ENCODE assay signal across 8 cellular contexts in the genomic region with DNA sequence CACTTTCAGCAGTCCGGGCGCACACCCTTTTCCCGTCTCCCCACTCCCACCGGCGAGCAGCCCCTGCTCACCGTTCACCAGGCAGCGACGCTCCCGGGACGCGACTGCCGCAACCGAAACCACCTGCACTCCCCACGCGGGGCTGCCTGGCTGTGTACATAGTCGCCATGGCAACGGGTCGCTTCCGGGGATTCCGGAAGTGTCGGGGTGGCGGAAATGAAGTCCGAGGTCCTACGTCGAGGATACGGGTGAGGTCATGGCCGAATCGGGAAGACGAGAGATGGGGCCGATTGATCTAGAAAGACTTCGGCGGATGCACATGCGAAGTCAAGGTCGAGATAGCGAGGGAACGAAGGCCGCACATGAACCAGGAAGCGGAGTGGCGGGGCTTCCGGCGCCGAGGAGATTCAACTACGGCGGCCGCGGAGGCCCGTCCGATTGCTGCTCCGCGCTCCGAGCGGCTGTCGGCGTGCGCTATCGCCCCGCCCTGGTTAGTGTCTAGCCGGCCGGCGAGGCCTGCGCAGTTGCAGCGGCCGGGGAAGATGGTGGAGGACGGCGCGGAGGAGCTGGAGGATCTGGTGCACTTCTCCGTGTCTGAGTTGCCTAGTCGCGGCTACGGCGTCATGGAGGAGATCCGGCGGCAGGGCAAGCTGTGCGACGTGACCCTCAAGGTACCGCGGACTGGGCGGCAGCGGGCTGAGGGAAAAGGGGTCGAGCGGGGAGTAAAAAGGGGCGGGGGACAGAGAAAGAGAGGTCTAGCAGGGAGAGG. TPM values are rescaled to one million over a fixed set of nuclear protein-coding genes. Genes with fewer than 3 reads are reported as not detected.
DNase-seq lines count a peak whose midpoint lies in the region; ATAC-seq and TF ChIP-seq lines count a peak whose summit lies in the region.

A gene with protein sequence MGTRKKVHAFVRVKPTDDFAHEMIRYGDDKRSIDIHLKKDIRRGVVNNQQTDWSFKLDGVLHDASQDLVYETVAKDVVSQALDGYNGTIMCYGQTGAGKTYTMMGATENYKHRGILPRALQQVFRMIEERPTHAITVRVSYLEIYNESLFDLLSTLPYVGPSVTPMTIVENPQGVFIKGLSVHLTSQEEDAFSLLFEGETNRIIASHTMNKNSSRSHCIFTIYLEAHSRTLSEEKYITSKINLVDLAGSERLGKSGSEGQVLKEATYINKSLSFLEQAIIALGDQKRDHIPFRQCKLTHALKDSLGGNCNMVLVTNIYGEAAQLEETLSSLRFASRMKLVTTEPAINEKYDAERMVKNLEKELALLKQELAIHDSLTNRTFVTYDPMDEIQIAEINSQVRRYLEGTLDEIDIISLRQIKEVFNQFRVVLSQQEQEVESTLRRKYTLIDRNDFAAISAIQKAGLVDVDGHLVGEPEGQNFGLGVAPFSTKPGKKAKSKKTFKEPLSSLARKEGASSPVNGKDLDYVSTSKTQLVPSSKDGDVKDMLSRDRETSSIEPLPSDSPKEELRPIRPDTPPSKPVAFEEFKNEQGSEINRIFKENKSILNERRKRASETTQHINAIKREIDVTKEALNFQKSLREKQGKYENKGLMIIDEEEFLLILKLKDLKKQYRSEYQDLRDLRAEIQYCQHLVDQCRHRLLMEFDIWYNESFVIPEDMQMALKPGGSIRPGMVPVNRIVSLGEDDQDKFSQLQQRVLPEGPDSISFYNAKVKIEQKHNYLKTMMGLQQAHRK (minus strand): TSS at position 376 of the 769 bp plus-strand sequence. CDS start 5,425 bp downstream, outside the sequence.
A gene (plus strand): TSS at position 521 of the 769 bp plus-strand sequence. CDS start 22 bp downstream, at position 543.

- H3K27ac ChIP-seq in esophagus muscularis mucosa (replicated peaks in 1 of 4): peak within 1 kb of the TSS; percentile 89 to 95 (median 94)

- TF ChIP-seq CTCF in esophagus muscularis mucosa (IDR thresholded peaks at IDR 0.05): peak in 2 of 3 experiments; percentile 16 to 19

- peak within 1 kb of the TSS; percentile 73 for H3K4me3 ChIP-seq in Jurkat, Clone E6-1 (ENCODE audit: low read length)
- H3K4me3 ChIP-seq in esophagus muscularis mucosa: peak within 1 kb of the TSS; percentile 68 to 91 (median 82)

- H3K9me3 ChIP-seq in esophagus muscularis mucosa: no peaks in the 10 kb centered on the region

- peak within 1 kb of the TSS; percentile 95 to 99 for H3K4me3 Mint-ChIP-seq in activated T-cell treated with anti-CD3 and anti-CD28 coated beads, Interleukin-2, amount 50 U/mL, for 72 hours

- no peaks in the 10 kb centered on the region for H3K27me3 Mint-ChIP-seq in activated T-cell treated with anti-CD3 and anti-CD28 coated beads, Interleukin-2, amount 50 U/mL, for 72 hours (ENCODE audit: low read depth)

- H3K27ac Mint-ChIP-seq in activated T-cell treated with anti-CD3 and anti-CD28 coated beads, Interleukin-2, amount 50 U/mL, for 72 hours: peak within 1 kb of the TSS; percentile 99

- H3K4me1 Mint-ChIP-seq in activated T-cell treated with anti-CD3 and anti-CD28 coated beads, Interleukin-2, amount 50 U/mL, for 72 hours (ENCODE audit: low read depth): peaks cover 30% of the 10 kb centered on the region

- H3K36me3 ChIP-seq in esophagus muscularis mucosa: peaks cover 0 to 10% (median 4%) of the 10 kb centered on the region in 4 donors

- DNase-seq in DMS53 treated with DMSO at 0.1 percent for 48 hours (lab: John Stamatoyannopoulos, UW; ENCODE audit: unreplicated experiment) (peak; percentile 63), esophagus muscularis mucosa (ENCODE audit: extremely low spot score) (peak; percentile 98), myocyte (ENCODE audit: low read depth) (peak; percentile 94)
- DNase-seq in Jurkat, Clone E6-1 (ENCODE audit: low read depth, low spot score): peak; percentile 93
- DNase-seq in activated T-cell treated with anti-CD3 and anti-CD28 coated beads, Interleukin-2, amount 50 U/mL, for 72 hours: peak; percentile 94 to 96
- DNase-seq in stimulated activated CD8-positive, alpha-beta memory T cell treated with anti-CD3 and anti-CD28 coated beads, Interleukin-7, amount 100 ng/mL, for 4 hours (ENCODE audit: low read depth in 2 of 2): peak; percentile 93

- ATAC-seq in GM21619 (IDR thresholded peaks at IDR 0.05; ENCODE audit: unreplicated experiment): peak; percentile 76
- ATAC-seq in activated T-cell treated with anti-CD3 and anti-CD28 coated beads, Interleukin-2, amount 50 U/mL, for 72 hours (replicated peaks in 1 of 2): peak; percentile 92

- no peaks in the 10 kb centered on the region for H3K27me3 ChIP-seq in esophagus muscularis mucosa

- H3K9me3 Mint-ChIP-seq in activated T-cell treated with anti-CD3 and anti-CD28 coated beads, Interleukin-2, amount 50 U/mL, for 72 hours: no peaks in the 10 kb centered on the region

- H3K36me3 Mint-ChIP-seq in activated T-cell treated with anti-CD3 and anti-CD28 coated beads, Interleukin-2, amount 50 U/mL, for 72 hours (ENCODE audit: insufficient read depth in 2 of 2): peaks cover 2 to 6% of the 10 kb centered on the region in 2 donors

- TF ChIP-seq POLR2A in esophagus muscularis mucosa (IDR thresholded peaks at IDR 0.05; ENCODE audit: low read depth): no peak

- H3K4me1 ChIP-seq in esophagus muscularis mucosa: peaks cover 42 to 63% (median 54%) of the 10 kb centered on the region in 4 donors

- peak; percentile 19 for TF ChIP-seq EP300 in esophagus muscularis mucosa (IDR thresholded peaks at IDR 0.05)

- intact Hi-C loops in esophagus muscularis mucosa (cut with DNase I): loop anchor here (5.0 kb wide), 1 partner anchor 120 kb away; a partner anchor contains a TSS

- WGBS in esophagus muscularis mucosa: 0% methylated on average over 34 of the region's 82 CpGs

TF ChIP-seq in PFSK-1, 5 proteins besides CTCF, POLR2A, EP300 and RAD21:
- peak; percentile 35; the same call in 1 of the 2 replicates for TF ChIP-seq TAF1 (IDR thresholded peaks at IDR 0.05; ENCODE audit: borderline replicate concordance, insufficient read depth, low read length)
- peak; percentile 99; the same call in 1 of the 2 replicates for TF ChIP-seq SIN3A (IDR thresholded peaks at IDR 0.05; ENCODE audit: borderline replicate concordance, insufficient read depth, low read length)
- TF ChIP-seq POLR2AphosphoS5 (IDR thresholded peaks at IDR 0.05; ENCODE audit: low read depth, low read length): peak; percentile 57; the same call in 1 of the 2 replicates
- peak; percentile 7 for TF ChIP-seq FOXP2 (optimal IDR thresholded peaks at IDR 0.05; ENCODE audit: borderline replicate concordance, extremely low read depth, extremely low read length, insufficient read depth)
- TF ChIP-seq, protein P1, sequence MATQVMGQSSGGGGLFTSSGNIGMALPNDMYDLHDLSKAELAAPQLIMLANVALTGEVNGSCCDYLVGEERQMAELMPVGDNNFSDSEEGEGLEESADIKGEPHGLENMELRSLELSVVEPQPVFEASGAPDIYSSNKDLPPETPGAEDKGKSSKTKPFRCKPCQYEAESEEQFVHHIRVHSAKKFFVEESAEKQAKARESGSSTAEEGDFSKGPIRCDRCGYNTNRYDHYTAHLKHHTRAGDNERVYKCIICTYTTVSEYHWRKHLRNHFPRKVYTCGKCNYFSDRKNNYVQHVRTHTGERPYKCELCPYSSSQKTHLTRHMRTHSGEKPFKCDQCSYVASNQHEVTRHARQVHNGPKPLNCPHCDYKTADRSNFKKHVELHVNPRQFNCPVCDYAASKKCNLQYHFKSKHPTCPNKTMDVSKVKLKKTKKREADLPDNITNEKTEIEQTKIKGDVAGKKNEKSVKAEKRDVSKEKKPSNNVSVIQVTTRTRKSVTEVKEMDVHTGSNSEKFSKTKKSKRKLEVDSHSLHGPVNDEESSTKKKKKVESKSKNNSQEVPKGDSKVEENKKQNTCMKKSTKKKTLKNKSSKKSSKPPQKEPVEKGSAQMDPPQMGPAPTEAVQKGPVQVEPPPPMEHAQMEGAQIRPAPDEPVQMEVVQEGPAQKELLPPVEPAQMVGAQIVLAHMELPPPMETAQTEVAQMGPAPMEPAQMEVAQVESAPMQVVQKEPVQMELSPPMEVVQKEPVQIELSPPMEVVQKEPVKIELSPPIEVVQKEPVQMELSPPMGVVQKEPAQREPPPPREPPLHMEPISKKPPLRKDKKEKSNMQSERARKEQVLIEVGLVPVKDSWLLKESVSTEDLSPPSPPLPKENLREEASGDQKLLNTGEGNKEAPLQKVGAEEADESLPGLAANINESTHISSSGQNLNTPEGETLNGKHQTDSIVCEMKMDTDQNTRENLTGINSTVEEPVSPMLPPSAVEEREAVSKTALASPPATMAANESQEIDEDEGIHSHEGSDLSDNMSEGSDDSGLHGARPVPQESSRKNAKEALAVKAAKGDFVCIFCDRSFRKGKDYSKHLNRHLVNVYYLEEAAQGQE (IDR thresholded peaks at IDR 0.05; ENCODE audit: insufficient read depth in 1 of 2, low read depth in 2 of 2, low read length in 2 of 2): no peak

RNA-seq across cellular contexts. Expression of the first gene that starts in this region (rescaled TPM):
- polyA plus RNA-seq in Jurkat, Clone E6-1 (2012; ENCODE audit: insufficient read depth, insufficient read length): 21.0 TPM
- 8.0 TPM for polyA plus RNA-seq in PFSK-1 (2012; ENCODE audit: insufficient read length, low read depth)
- 1 to 10 TPM; 3.2 to 4.0 TPM for total RNA-seq in activated T-cell treated with anti-CD3 and anti-CD28 coated beads, Interleukin-2, amount 50 U/mL, for 72 hours
- total RNA-seq in esophagus muscularis mucosa: 1 to 10 TPM; 5.4 to 7.3 (median 6.4) TPM
- total RNA-seq in myocyte: 6.9 and 8.9 TPM in 2 replicates
- 14.6 TPM for polyA plus RNA-seq in myocyte (2012)

RNA-seq across cellular contexts. Expression of the second gene that starts in this region (rescaled TPM):
- 11.6 TPM for polyA plus RNA-seq in Jurkat, Clone E6-1 (2012; ENCODE audit: insufficient read depth, insufficient read length)
- 17.9 TPM for polyA plus RNA-seq in PFSK-1 (2012; ENCODE audit: insufficient read length, low read depth)
- 10 to 100 TPM; 22.6 to 29.0 TPM for total RNA-seq in activated T-cell treated with anti-CD3 and anti-CD28 coated beads, Interleukin-2, amount 50 U/mL, for 72 hours
- total RNA-seq in esophagus muscularis mucosa: 10 to 100 TPM; 10.4 to 18.1 (median 16.5) TPM
- 32.7 and 53.1 TPM in 2 replicates for total RNA-seq in myocyte
- polyA plus RNA-seq in myocyte (2012): 42.8 TPM

Comparison
In these comparisons a context has a peak if more than half of its experiments do, and no peak if none do; other contexts are left out.
1. Peak in every context shown above with its lines: DNase-seq, ATAC-seq, H3K4me3 ChIP-seq and H3K27ac ChIP-seq.